29 cellular contexts compared by ENCODE assay signal in the genomic region with DNA sequence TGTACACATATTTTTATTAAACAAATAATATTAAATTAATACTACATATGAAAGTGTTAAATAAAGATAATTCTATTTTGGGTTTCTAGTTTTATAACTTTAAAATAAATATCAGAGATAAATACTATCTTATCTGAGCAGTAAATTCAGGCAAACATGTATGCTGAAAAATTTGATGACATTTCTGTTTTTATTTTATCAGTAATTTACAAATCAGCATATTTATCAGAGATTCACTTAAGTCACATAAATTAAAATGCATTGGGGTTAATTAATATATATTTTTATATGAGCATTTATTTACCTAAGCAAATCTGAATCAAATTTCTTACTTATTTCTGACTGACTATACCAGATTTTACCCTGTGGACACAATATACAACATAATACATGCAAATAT.
"Had no signal": no experiment of that assay in that cellular context is flagged by ENCODE, and none has a peak within 500 bp of the region (broad histone marks: within the 10 kb centered on the region; RNA-seq: fewer than 3 reads in every experiment).

No MANE protein-coding gene starts in this region.

- H3K79me2 ChIP-seq: parathyroid adenoma had no signal

- H3K27ac Mint-ChIP-seq: immature natural killer cell; mesothelial cell of epicardium; naive B cell; natural killer cell treated with Interleukin-12 subunit alpha and Interleukin-12 subunit beta and Interleukin-15 and Interleukin-18, amount 100 ng/mL, for 72 hours; progenitor cell of endocrine pancreas; stimulated activated memory B cell treated with anti-CD40 and anti-IgM and Interleukin-4, amounts not matched to agents 10 μg/mL and 1 μg/mL and 100 μg/mL, for 72 hours; type B pancreatic cell had no signal

- H3K4me1 Mint-ChIP-seq: immature natural killer cell; naive B cell; stimulated activated memory B cell treated with anti-CD40 and anti-IgM and Interleukin-4, amounts not matched to agents 10 μg/mL and 1 μg/mL and 100 μg/mL, for 72 hours had no signal

- DNase-seq: dorsolateral prefrontal cortex; effector CD4-positive, alpha-beta T cell; foreskin keratinocyte; glutamatergic neuron; heart right ventricle; hypothalamus; immature natural killer cell; islet precursor cell; left lung; mesenchymal stem cell; mucosa of descending colon; naive B cell; sigmoid colon; spleen; stimulated activated CD4-positive, alpha-beta T cell treated with anti-CD3 and anti-CD28 coated beads, Interleukin-4, amount 100 ng/mL, for 4 hours; stimulated activated naive CD8-positive, alpha-beta T cell treated with anti-CD3 and anti-CD28 coated beads, Interleukin-15, Interleukin-2, amounts not matched to agents 100 U/mL and 50 U/mL, for 24 hours; substantia nigra; testis; tibial artery had no signal

- H3K36me3 ChIP-seq: esophagus muscularis mucosa, heart right ventricle, left lung, neutrophil, sigmoid colon, spleen, tibial artery had no signal

- H3K36me3 Mint-ChIP-seq: immature natural killer cell; natural killer cell treated with Interleukin-12 subunit alpha and Interleukin-12 subunit beta and Interleukin-15 and Interleukin-18, amount 100 ng/mL, for 72 hours; stimulated activated memory B cell treated with anti-CD40 and anti-IgM and Interleukin-4, amounts not matched to agents 10 μg/mL and 1 μg/mL and 100 μg/mL, for 72 hours had no signal

- H2AFZ ChIP-seq: parathyroid adenoma had no signal

- H3K9me3 ChIP-seq: neutrophil, testis had no signal

- H3K4me3 Mint-ChIP-seq: immature natural killer cell; mesothelial cell of epicardium; naive B cell; natural killer cell treated with Interleukin-12 subunit alpha and Interleukin-12 subunit beta and Interleukin-15 and Interleukin-18, amount 100 ng/mL, for 72 hours; neural crest cell; stimulated activated memory B cell treated with anti-CD40 and anti-IgM and Interleukin-4, amounts not matched to agents 10 μg/mL and 1 μg/mL and 100 μg/mL, for 72 hours; type B pancreatic cell had no signal

- H3K4me1 ChIP-seq: foreskin keratinocyte, heart right ventricle, left lung, parathyroid adenoma, spleen, testis, tibial artery had no signal

- H3K27me3 ChIP-seq: dorsolateral prefrontal cortex, esophagus muscularis mucosa, foreskin keratinocyte, heart right ventricle, left lung, neutrophil, sigmoid colon, spleen, testis, tibial artery had no signal

- ATAC-seq: foreskin keratinocyte; heart right ventricle; left lung; mucosa of descending colon; natural killer cell treated with Interleukin-12 subunit alpha and Interleukin-12 subunit beta and Interleukin-15 and Interleukin-18, amount 100 ng/mL, for 72 hours; stimulated activated memory B cell treated with anti-CD40 and anti-IgM and Interleukin-4, amounts not matched to agents 10 μg/mL and 1 μg/mL and 100 μg/mL, for 72 hours; stimulated activated naive CD8-positive, alpha-beta T cell treated with anti-CD3 and anti-CD28 coated beads, Interleukin-15, Interleukin-2, amounts not matched to agents 100 U/mL and 50 U/mL, for 24 hours had no signal

- H3K27me3 Mint-ChIP-seq: naive B cell; natural killer cell treated with Interleukin-12 subunit alpha and Interleukin-12 subunit beta and Interleukin-15 and Interleukin-18, amount 100 ng/mL, for 72 hours; progenitor cell of endocrine pancreas; stimulated activated memory B cell treated with anti-CD40 and anti-IgM and Interleukin-4, amounts not matched to agents 10 μg/mL and 1 μg/mL and 100 μg/mL, for 72 hours; type B pancreatic cell had no signal

- H3K9ac ChIP-seq: parathyroid adenoma had no signal

- H3K4me3 ChIP-seq: dorsolateral prefrontal cortex, esophagus muscularis mucosa, heart right ventricle, left lung, mucosa of descending colon, sigmoid colon, spleen, testis, tibial artery had no signal

- H3K27ac ChIP-seq: dorsolateral prefrontal cortex, esophagus muscularis mucosa, foreskin keratinocyte, heart right ventricle, left lung, neutrophil, parathyroid adenoma, sigmoid colon, spleen, testis, tibial artery had no signal

- FAIRE-seq: colon had no signal
